8 cellular contexts compared by ENCODE assay signal in the genomic region with DNA sequence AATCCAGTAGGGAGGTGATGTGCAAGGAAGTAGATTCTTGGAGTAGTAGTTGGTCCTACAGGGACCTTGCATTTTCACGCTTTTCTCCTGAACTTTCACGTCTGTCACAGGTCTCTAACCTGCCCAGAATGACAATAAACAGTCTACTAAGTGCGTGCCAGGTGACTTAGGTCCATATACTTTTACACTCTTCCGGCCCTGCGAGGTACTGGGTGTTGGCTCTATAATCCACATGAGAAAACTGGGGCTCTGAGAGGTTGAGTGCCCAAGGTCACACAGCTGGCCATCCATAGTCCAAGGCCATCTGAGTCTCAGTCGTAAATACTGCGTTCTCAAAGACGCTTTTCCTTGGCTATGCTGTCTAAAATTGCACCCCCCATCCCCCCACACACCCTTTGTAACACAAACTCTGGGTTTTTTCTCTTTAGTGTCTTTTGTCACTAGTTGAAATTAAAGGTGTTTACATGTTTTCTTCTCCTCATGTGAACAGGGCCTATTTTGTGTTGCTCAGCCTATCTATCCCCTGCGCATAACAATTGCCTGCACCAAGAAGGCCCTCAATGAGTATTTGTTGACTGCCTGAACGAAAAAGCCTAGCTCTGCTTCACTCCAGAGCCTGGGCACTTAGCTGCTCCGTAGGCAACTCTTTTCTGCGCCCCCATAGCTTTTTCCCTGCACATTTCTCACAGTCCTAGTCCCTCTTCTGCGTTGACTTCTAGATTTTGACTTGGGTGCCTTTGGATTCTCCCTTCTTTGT. TPM values are rescaled to one million over a fixed set of nuclear protein-coding genes. Genes with fewer than 3 reads are reported as not detected.
A peak's percentile ranks its signal among the peaks of the same experiment; 100 is the strongest.
DNase-seq lines count a peak whose midpoint lies in the region; ATAC-seq and TF ChIP-seq lines count a peak whose summit lies in the region.

No MANE protein-coding gene starts in this region.

- peaks cover 8% of the 10 kb centered on the region for H3K27me3 Mint-ChIP-seq in T-helper 1 cell treated with Interleukin-12 subunit alpha and Interleukin-12 subunit beta and Interleukin-4 antibody, amounts not matched to agents 30 μg/mL and 1 μg/mL, for 36 hours (ENCODE audit: low read depth)

- intact Hi-C loops in gastrocnemius medialis (cut with DNase I; ENCODE audit: low total_unique reads) = loop anchor here (10.0 kb wide), 1 partner anchor 635 kb away; no protein-coding TSS in a partner anchor

- ATAC-seq in HG02571 (IDR thresholded peaks at IDR 0.05; ENCODE audit: unreplicated experiment) = peak; percentile 4
- peak; percentile 27 to 63 for ATAC-seq in gastrocnemius medialis

- peaks cover 9 to 18% of the 10 kb centered on the region in 2 donors for H3K4me1 ChIP-seq in gastrocnemius medialis

- peaks cover 26% of the 10 kb centered on the region for H3K36me3 Mint-ChIP-seq in T-helper 1 cell treated with Interleukin-12 subunit alpha and Interleukin-12 subunit beta and Interleukin-4 antibody, amounts not matched to agents 30 μg/mL and 1 μg/mL, for 36 hours (ENCODE audit: low read depth)

- H3K9me3 ChIP-seq in gastrocnemius medialis = no peaks in the 10 kb centered on the region

- H3K4me3 Mint-ChIP-seq in T-helper 1 cell treated with Interleukin-12 subunit alpha and Interleukin-12 subunit beta and Interleukin-4 antibody, amounts not matched to agents 30 μg/mL and 1 μg/mL, for 36 hours = peak overlapping the region; percentile 96

- H3K27ac Mint-ChIP-seq in T-helper 1 cell treated with Interleukin-12 subunit alpha and Interleukin-12 subunit beta and Interleukin-4 antibody, amounts not matched to agents 30 μg/mL and 1 μg/mL, for 36 hours = peak overlapping the region; percentile 92

- no peak for TF ChIP-seq POLR2A in gastrocnemius medialis (IDR thresholded peaks at IDR 0.05)

- no peaks in the 10 kb centered on the region for H3K36me3 ChIP-seq in gastrocnemius medialis

- in situ Hi-C loops in gastrocnemius medialis (cut with MboI; ENCODE audit: low sequenced_read_pairs in 4 of 4) = no loop called here

- DNase-seq in DMS53 (lab: John Stamatoyannopoulos, UW) (peak; percentile 62), globus pallidus (ENCODE audit: low spot score) (peak; percentile 20), gastrocnemius medialis (no peak), GF-D8 (lab: John Stamatoyannopoulos, UW) (no peak), cerebellar nuclear complex (lab: John Stamatoyannopoulos, UW) (no peak), iPS-NIHi7 (ENCODE audit: extremely low spot score) (no peak)

- H3K27me3 ChIP-seq in gastrocnemius medialis = no peaks in the 10 kb centered on the region

- peak overlapping the region; percentile 74 to 93 (median 84) for H3K4me3 ChIP-seq in gastrocnemius medialis

- no peak for TF ChIP-seq CTCF in gastrocnemius medialis (IDR thresholded peaks at IDR 0.05 in 4 of 5, conservative IDR thresholded peaks at IDR 0.05 in 1 of 5)

- no peaks in the 10 kb centered on the region for H3K9me3 Mint-ChIP-seq in T-helper 1 cell treated with Interleukin-12 subunit alpha and Interleukin-12 subunit beta and Interleukin-4 antibody, amounts not matched to agents 30 μg/mL and 1 μg/mL, for 36 hours

- H3K4me1 Mint-ChIP-seq in T-helper 1 cell treated with Interleukin-12 subunit alpha and Interleukin-12 subunit beta and Interleukin-4 antibody, amounts not matched to agents 30 μg/mL and 1 μg/mL, for 36 hours (ENCODE audit: low read depth) = peaks cover 50% of the 10 kb centered on the region

- peak overlapping the region; percentile 53 to 81 (median 76) for H3K27ac ChIP-seq in gastrocnemius medialis

RNA-seq across cellular contexts. Expression of a gene that starts 0.9 kb away (rescaled TPM):
- total RNA-seq in gastrocnemius medialis = 10 to 100 TPM in 3 of 4 donors, 1 to 10 TPM in 1; 5.8 to 16.7 (median 13.1) TPM

RNA-seq across cellular contexts. Expression of a gene that starts 35.3 kb away (rescaled TPM):
- not detected for total RNA-seq in gastrocnemius medialis

Comparison
In these comparisons a context has a peak if more than half of its experiments do, and no peak if none do; other contexts are left out.
1. DNase-seq: peak in DMS53 (single experiment) and globus pallidus (single experiment); none in gastrocnemius medialis (0 of 2), GF-D8 (single experiment), cerebellar nuclear complex (0 of 2) and iPS-NIHi7 (single experiment).